ENCODE assay signal across 13 cellular contexts in the genomic region with DNA sequence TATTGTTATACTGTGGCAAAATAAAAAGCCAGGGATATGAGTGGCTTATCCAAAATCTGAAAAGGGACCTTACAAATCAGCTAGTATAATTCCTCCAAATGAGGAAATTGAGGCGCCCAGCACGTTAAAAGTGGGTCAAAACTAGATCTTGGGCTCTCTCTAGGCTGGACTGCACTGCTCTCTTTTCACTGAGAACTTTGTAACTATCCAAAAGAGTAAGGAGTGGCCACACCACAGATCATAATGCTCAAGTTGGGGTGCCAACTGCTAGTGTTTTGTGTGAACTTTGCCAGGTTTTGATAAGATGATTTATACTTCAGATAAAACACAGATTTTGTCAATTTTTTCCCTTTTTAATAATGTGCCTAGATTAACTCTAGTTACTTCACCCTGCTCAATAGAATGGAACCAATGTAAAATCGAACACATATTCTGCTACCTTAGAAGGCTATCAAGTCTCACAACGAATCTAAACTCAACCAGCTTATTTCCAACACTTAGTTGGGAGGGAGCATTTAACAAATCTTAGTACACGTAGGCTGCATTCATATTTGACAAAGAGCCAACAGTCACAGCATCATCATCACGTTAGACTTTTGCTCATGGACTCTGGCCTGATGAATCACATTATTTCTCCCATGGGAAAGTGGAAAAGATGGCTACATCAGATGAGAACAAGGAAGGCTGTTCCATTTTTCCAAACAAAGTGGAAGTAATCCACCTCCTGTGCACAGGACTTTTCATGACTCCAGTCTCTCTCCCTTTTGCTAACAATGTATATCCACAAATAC.
DNase-seq lines count a peak whose midpoint lies in the region; ATAC-seq and TF ChIP-seq lines count a peak whose summit lies in the region.
"Had no signal": no experiment of that assay in that cellular context is flagged by ENCODE, and none has a peak within 500 bp of the region (broad histone marks: within the 10 kb centered on the region; RNA-seq: fewer than 3 reads in every experiment).

No MANE protein-coding gene starts in this region.

- in situ Hi-C loops in brain microvascular endothelial cell (cut with HindIII; ENCODE audit: low pct_ligation_motif_present, low sequenced_read_pairs), result no loop called here

- H3K27ac ChIP-seq in brain microvascular endothelial cell (peak overlapping the region; percentile 34), left ventricle myocardium inferior (replicated peaks) (peak overlapping the region; percentile 37), thoracic aorta (peak overlapping the region in 1 of 2 donors; percentile 30)
- H3K27ac ChIP-seq: hepatocyte had no signal

- H3K4me3 ChIP-seq in brain microvascular endothelial cell (ENCODE audit: low read depth, low read length) (no peak overlapping the region), left ventricle myocardium inferior (no peak overlapping the region), thoracic aorta (no peak overlapping the region)
- H3K4me3 ChIP-seq: hepatocyte, K562 had no signal

- ATAC-seq in thoracic aorta (ENCODE audit: insufficient number of reproducible peaks, low FRiP score, low read depth), result peak; percentile 73
- ATAC-seq: K562 had no signal

- H3K4me3 Mint-ChIP-seq in HFFc6, result 0 out of 2 replicates have a peak overlapping the region, but pooled peaks have one; percentile 23
- H3K4me3 Mint-ChIP-seq: dendritic cell treated with granulocyte-macrophage colony-stimulating factor and Interleukin-4, amounts not matched to agents 40 ng/mL and 50 ng/mL, for 4 days had no signal

- H3K27me3 ChIP-seq in brain microvascular endothelial cell (replicated peaks), result no peaks in the 10 kb centered on the region
- no peaks in the 10 kb centered on the region for H3K27me3 ChIP-seq in left ventricle myocardium inferior (ENCODE audit: low read depth)
- H3K27me3 ChIP-seq in thoracic aorta (replicated peaks; ENCODE audit: insufficient read depth), result no peaks in the 10 kb centered on the region

- no peaks in the 10 kb centered on the region; the same call in 1 of the 2 replicates for H3K27me3 Mint-ChIP-seq in HFFc6 (ENCODE audit: insufficient read depth)
- H3K27me3 Mint-ChIP-seq: dendritic cell treated with granulocyte-macrophage colony-stimulating factor and Interleukin-4, amounts not matched to agents 40 ng/mL and 50 ng/mL, for 4 days had no signal

- no peaks in the 10 kb centered on the region for H3K4me1 ChIP-seq in left ventricle myocardium inferior
- H3K4me1 ChIP-seq in thoracic aorta (ENCODE audit: control insufficient read depth in 1 of 2, low read depth in 2 of 2), result peaks cover 0 to 14% of the 10 kb centered on the region in 2 donors

- no peaks in the 10 kb centered on the region for H3K9me3 Mint-ChIP-seq in HFFc6
- H3K9me3 Mint-ChIP-seq: activated T-helper 2 cell treated with anti-CD3 and anti-CD28 coated beads, Interferon-gamma antibody, Interleukin-2, Interleukin-4, amounts not matched to agents 10 μg/mL and 5 μg/mL and 100 μg/mL, durations not matched to agents 14 hours and 24 hours and 36 hours; dendritic cell treated with granulocyte-macrophage colony-stimulating factor and Interleukin-4, amounts not matched to agents 40 ng/mL and 50 ng/mL, for 4 days had no signal

- intact Hi-C loops in left ventricle myocardium inferior (cut with micrococcal nuclease), result no loop called here

- H3K36me3 ChIP-seq in brain microvascular endothelial cell (replicated peaks) (no peaks in the 10 kb centered on the region), left ventricle myocardium inferior (no peaks in the 10 kb centered on the region), thoracic aorta (no peaks in the 10 kb centered on the region)

- no peaks in the 10 kb centered on the region for H3K36me3 Mint-ChIP-seq in HFFc6 (ENCODE audit: low read depth)

- peak; percentile 67 for DNase-seq in HFFc6
- peak; percentile 86 for DNase-seq in brain microvascular endothelial cell
- no peak for DNase-seq in left ventricle myocardium inferior
- no peak for DNase-seq in thoracic aorta (ENCODE audit: low spot score)
- DNase-seq in NK-92 treated with Interleukin-12 subunit alpha and Interleukin-12 subunit beta, amount 100 ng/mL, for 24 hours (lab: John Stamatoyannopoulos, UW), result no peak
- no peak for DNase-seq in retina
- no peak for DNase-seq in stimulated activated CD4-positive, alpha-beta T cell treated with anti-CD3 and anti-CD28 coated beads, Interleukin-12 subunit alpha, Interleukin-12 subunit beta, amount 100 ng/mL, for 4 hours
- DNase-seq: activated CD4-positive, alpha-beta T cell treated with anti-CD3 and anti-CD28 coated beads for 4 hours; NCI-H187 had no signal

- H3K4me1 Mint-ChIP-seq in HFFc6 (ENCODE audit: low read depth), result peaks cover 23% of the 10 kb centered on the region

- no peak for TF ChIP-seq CTCF in HFFc6 (IDR thresholded peaks at IDR 0.05)
- no peak for TF ChIP-seq CTCF in brain microvascular endothelial cell (IDR thresholded peaks at IDR 0.05; ENCODE audit: low read depth, low read length, missing control alignments)
- no peak for TF ChIP-seq CTCF in left ventricle myocardium inferior (IDR thresholded peaks at IDR 0.05; ENCODE audit: borderline replicate concordance)
- no peak for TF ChIP-seq CTCF in thoracic aorta (IDR thresholded peaks at IDR 0.05)

- H3K9me3 ChIP-seq in left ventricle myocardium inferior (replicated peaks) (peaks cover 5% of the 10 kb centered on the region), thoracic aorta (no peaks in the 10 kb centered on the region)

- H3K27ac Mint-ChIP-seq in HFFc6, result peak overlapping the region; percentile 73
- H3K27ac Mint-ChIP-seq: activated T-helper 2 cell treated with anti-CD3 and anti-CD28 coated beads, Interferon-gamma antibody, Interleukin-2, Interleukin-4, amounts not matched to agents 10 μg/mL and 5 μg/mL and 100 μg/mL, durations not matched to agents 14 hours and 24 hours and 36 hours; dendritic cell treated with granulocyte-macrophage colony-stimulating factor and Interleukin-4, amounts not matched to agents 40 ng/mL and 50 ng/mL, for 4 days had no signal

Comparison
In these comparisons a context has a peak if more than half of its experiments do, and no peak if none do; other contexts are left out.
1. DNase-seq: peak in HFFc6 (single experiment) and brain microvascular endothelial cell (single experiment); none in left ventricle myocardium inferior (single experiment), thoracic aorta (single experiment), NK-92 treated with Interleukin-12 subunit alpha and Interleukin-12 subunit beta, amount 100 ng/mL, for 24 hours (single experiment), retina (single experiment) and stimulated activated CD4-positive, alpha-beta T cell treated with anti-CD3 and anti-CD28 coated beads, Interleukin-12 subunit alpha, Interleukin-12 subunit beta, amount 100 ng/mL, for 4 hours (single experiment).